ENCODE assay signal across 8 cellular contexts in genomic region chr22:42646569-42647525, GRCh38. TPM values are rescaled to one million over a fixed set of nuclear protein-coding genes. Genes with fewer than 3 reads are reported as not detected.
DNase-seq lines count a peak whose midpoint lies in the region; ATAC-seq, FAIRE-seq and TF ChIP-seq lines count a peak whose summit lies in the region.
"Had no signal": no experiment of that assay in that cellular context is flagged by ENCODE, and none has a peak within 500 bp of the region (broad histone marks: within the 10 kb centered on the region; RNA-seq: fewer than 3 reads in every experiment).

No MANE protein-coding gene starts in this region.

- intact Hi-C loops in stomach (cut with DNase I; ENCODE audit: low total_unique reads): no loop called here

- FAIRE-seq in astrocyte (lab: Jason Lieb, UNC): no peak
- no peak for FAIRE-seq in keratinocyte (lab: Jason Lieb, UNC)

- peaks cover 29% of the 10 kb centered on the region for H3K4me1 Mint-ChIP-seq in astrocyte (ENCODE audit: low read depth, unreplicated experiment)

- no peak overlapping the region for H3K27ac Mint-ChIP-seq in astrocyte (ENCODE audit: unreplicated experiment)

- no peaks in the 10 kb centered on the region for H3K27me3 Mint-ChIP-seq in astrocyte (ENCODE audit: low read depth, unreplicated experiment)

- H3K4me1 ChIP-seq in astrocyte (ENCODE audit: insufficient read depth, low read length) (peaks cover 39% of the 10 kb centered on the region), keratinocyte (ENCODE audit: control insufficient read depth, extremely low read depth, insufficient read depth, low read length) (peaks cover 46% of the 10 kb centered on the region), stomach (peaks cover 71 to 75% (median 73%) of the 10 kb centered on the region in 4 donors)

- H3K27ac ChIP-seq in astrocyte (ENCODE audit: low read depth, low read length): no peak overlapping the region
- peak overlapping the region; percentile 56 for H3K27ac ChIP-seq in keratinocyte (ENCODE audit: control insufficient read depth, insufficient read depth, low read length)
- peak overlapping the region; percentile 93 to 98 (median 96) for H3K27ac ChIP-seq in stomach

- 22 to 33% (median 26%) methylated on average over 12 to 16 of the region's 16 CpGs for WGBS in stomach, 5 donors

- TF ChIP-seq EP300 in stomach (IDR thresholded peaks at IDR 0.05): no peak

- H3K9me3 ChIP-seq in astrocyte (ENCODE audit: insufficient read depth, low read depth, low read length) (no peaks in the 10 kb centered on the region), keratinocyte (ENCODE audit: control insufficient read depth, low read depth, low read length) (no peaks in the 10 kb centered on the region), stomach (no peaks in the 10 kb centered on the region)

- H3K4me3 Mint-ChIP-seq in astrocyte (ENCODE audit: unreplicated experiment): peak overlapping the region; percentile 95

- H3K9me3 Mint-ChIP-seq in astrocyte (ENCODE audit: unreplicated experiment): no peaks in the 10 kb centered on the region

- H3K4me2 ChIP-seq in astrocyte (ENCODE audit: low read length) (peak overlapping the region; percentile 100), keratinocyte (ENCODE audit: control insufficient read depth, extremely low read depth, insufficient read depth, low read depth, low read length) (peak overlapping the region; percentile 98)

- TF ChIP-seq CTCF in astrocyte (IDR thresholded peaks at IDR 0.05; ENCODE audit: insufficient read depth, low read depth, low read length) (no peak), keratinocyte (optimal IDR thresholded peaks at IDR 0.05 in 1 of 3, IDR thresholded peaks at IDR 0.05 in 1 of 3, conservative IDR thresholded peaks at IDR 0.05 in 1 of 3; ENCODE audit: extremely low read depth in 1 of 3, insufficient read depth in 2 of 3, low read length in 3 of 3) (no peak), stomach (IDR thresholded peaks at IDR 0.05) (no peak), GM10266 (IDR thresholded peaks at IDR 0.05; ENCODE audit: control insufficient read depth, insufficient read depth, low read depth, missing control alignments) (no peak)

- dilution Hi-C loops in keratinocyte (cut with MboI; ENCODE audit: extremely low pct_ligation_motif_present, low sequenced_read_pairs): no loop called here

- H3K9me1 ChIP-seq in keratinocyte (ENCODE audit: control insufficient read depth, extremely low read depth, insufficient read depth, low read length): peaks cover 2% of the 10 kb centered on the region

- no peak overlapping the region for H3K9ac ChIP-seq in astrocyte (ENCODE audit: low read length)
- peak overlapping the region; percentile 70 for H3K9ac ChIP-seq in keratinocyte (ENCODE audit: control insufficient read depth, extremely low read depth, insufficient read depth, low read length)

- H4K20me1 ChIP-seq in astrocyte (ENCODE audit: insufficient read depth, low read length): peaks cover 67% of the 10 kb centered on the region
- no peaks in the 10 kb centered on the region for H4K20me1 ChIP-seq in keratinocyte (ENCODE audit: control insufficient read depth, extremely low read depth, insufficient read depth, low read length)

- peaks cover 75% of the 10 kb centered on the region for H3K79me2 ChIP-seq in astrocyte (ENCODE audit: insufficient read depth, low read length)
- peaks cover 67% of the 10 kb centered on the region for H3K79me2 ChIP-seq in keratinocyte (ENCODE audit: control insufficient read depth, insufficient read depth, low read length)

- no peaks in the 10 kb centered on the region for H3K36me3 Mint-ChIP-seq in astrocyte (ENCODE audit: low read depth, unreplicated experiment)

- H3K4me3 ChIP-seq in astrocyte (ENCODE audit: insufficient read depth, low read depth, low read length) (no peak overlapping the region), keratinocyte (ENCODE audit: control insufficient read depth in 2 of 3, extremely low read depth in 1 of 3, insufficient read depth in 2 of 3, low read depth in 1 of 3, low read length in 3 of 3) (peak overlapping the region; percentile 3 to 54 (median 26)), stomach (peak overlapping the region; percentile 19 to 92 (median 62))

- ATAC-seq in HG02938 (IDR thresholded peaks at IDR 0.05; ENCODE audit: unreplicated experiment): no peak

- no peaks in the 10 kb centered on the region for H3K36me3 ChIP-seq in astrocyte (ENCODE audit: insufficient read depth, low read length)
- peaks cover 0 to 2% of the 10 kb centered on the region in 2 experiments for H3K36me3 ChIP-seq in keratinocyte (ENCODE audit: control insufficient read depth in 2 of 2, extremely low read depth in 1 of 2, insufficient read depth in 2 of 2, low read length in 2 of 2)
- H3K36me3 ChIP-seq in stomach: no peaks in the 10 kb centered on the region

- H2AFZ ChIP-seq in astrocyte (ENCODE audit: low read depth, low read length): no peak overlapping the region
- H2AFZ ChIP-seq in keratinocyte (ENCODE audit: control insufficient read depth, low read length): no peak overlapping the region

- DNase-seq in HT-29 (ENCODE audit: low spot score): peak; percentile 20
- DNase-seq in astrocyte (ENCODE audit: low read depth): peak; percentile 9
- no peak for DNase-seq in keratinocyte (ENCODE audit: low read depth, low spot score)
- peak; percentile 91 for DNase-seq in stomach
- DNase-seq in GM10266 (ENCODE audit: extremely low spot score): no peak
- no peak for DNase-seq in NCI-H2196 (lab: John Stamatoyannopoulos, UW; ENCODE audit: unreplicated experiment)
- DNase-seq: NCI-H524 had no signal

- TF ChIP-seq POLR2A in stomach (IDR thresholded peaks at IDR 0.05): no peak

- H3K27me3 ChIP-seq in astrocyte (ENCODE audit: insufficient read depth, low read length) (no peaks in the 10 kb centered on the region), keratinocyte (ENCODE audit: control insufficient read depth, extremely low read depth, insufficient read depth, low read length) (no peaks in the 10 kb centered on the region), stomach (no peaks in the 10 kb centered on the region)

RNA-seq across cellular contexts. Expression of gene CYB5R3, which starts 2.3 kb away (rescaled TPM):
- total RNA-seq in HT-29 (2014; rRNA removed; shearing (Covaris generic)): 80.5 and 87.8 TPM in 2 replicates
- total RNA-seq in astrocyte (181 and 198 TPM in 2 replicates), stomach (100 to 1,000 TPM in 2 of 5 donors, 10 to 100 TPM in 3; 33.6 to 156 (median 44.6) TPM)
- polyA plus RNA-seq in keratinocyte (92.3 to 130 TPM (median 102 TPM) in 3 replicates), stomach (100 to 1,000 TPM in 1 of 3 donors, 10 to 100 TPM in 2; 75.6 to 116 (median 88.5) TPM)
- polyA plus RNA-seq in keratinocyte (2011; ENCODE audit: low read depth): 25.3 TPM
- polyA plus RNA-seq in keratinocyte (2011; cell fraction: cytosol; rRNA removed): 97.1 and 168 TPM in 2 replicates
- polyA plus RNA-seq in keratinocyte (2011; cell fraction: nucleus; rRNA removed): 81.0 and 113 TPM in 2 replicates
- 103 and 190 TPM in 2 replicates for polyA plus RNA-seq in keratinocyte (2012; ENCODE audit: low replicate concordance)
- polyA minus RNA-seq in keratinocyte: 105 to 302 TPM (median 113 TPM) in 3 replicates
- 191 TPM for polyA minus RNA-seq in keratinocyte (2011; cell fraction: cytosol; rRNA and poly(A)+ RNA removed)
- 57.7 and 69.0 TPM in 2 replicates for polyA minus RNA-seq in keratinocyte (2011; cell fraction: nucleus; rRNA and poly(A)+ RNA removed)

RNA-seq across cellular contexts. Expression of gene ATP5MGL, which starts 6.4 kb away (rescaled TPM):
- not detected in 2 replicates for total RNA-seq in HT-29 (2014; rRNA removed; shearing (Covaris generic))
- 0.48 and 0.50 TPM in 2 replicates for total RNA-seq in astrocyte
- polyA plus RNA-seq in keratinocyte: not detected in 3 replicates
- 0.46 TPM for polyA plus RNA-seq in keratinocyte (2011; ENCODE audit: low read depth)
- polyA plus RNA-seq in keratinocyte (2011; cell fraction: cytosol; rRNA removed): 0.14 TPM in 1 of 2 replicates, not detected in the other
- 0.22 and 0.28 TPM in 2 replicates for polyA plus RNA-seq in keratinocyte (2011; cell fraction: nucleus; rRNA removed)
- polyA plus RNA-seq in keratinocyte (2012; ENCODE audit: low replicate concordance): not detected in 2 replicates
- 0.33 to 2.7 TPM in 2 of 3 replicates, not detected in the other for polyA minus RNA-seq in keratinocyte
- polyA minus RNA-seq in keratinocyte (2011; cell fraction: cytosol; rRNA and poly(A)+ RNA removed): not detected
- polyA minus RNA-seq in keratinocyte (2011; cell fraction: nucleus; rRNA and poly(A)+ RNA removed): 0.63 TPM in 1 of 2 replicates, not detected in the other
- under 1 TPM in 1 of 5 donors, not detected in 4; 0.73 TPM for total RNA-seq in stomach
- polyA plus RNA-seq in stomach: not detected

RNA-seq across cellular contexts. Expression of gene POLDIP3, which starts 32.2 kb away (rescaled TPM):
- 30.2 and 33.7 TPM in 2 replicates for total RNA-seq in HT-29 (2014; rRNA removed; shearing (Covaris generic))
- total RNA-seq in astrocyte (57.1 and 60.3 TPM in 2 replicates), stomach (10 to 100 TPM; 21.6 to 60.8 (median 39.1) TPM)
- polyA plus RNA-seq in keratinocyte (38.5 to 41.9 TPM (median 38.7 TPM) in 3 replicates), stomach (10 to 100 TPM; 30.2 to 36.4 (median 33.3) TPM)
- 25.1 TPM for polyA plus RNA-seq in keratinocyte (2011; ENCODE audit: low read depth)
- 35.2 and 37.0 TPM in 2 replicates for polyA plus RNA-seq in keratinocyte (2011; cell fraction: cytosol; rRNA removed)
- 53.9 and 59.9 TPM in 2 replicates for polyA plus RNA-seq in keratinocyte (2011; cell fraction: nucleus; rRNA removed)
- polyA plus RNA-seq in keratinocyte (2012; ENCODE audit: low replicate concordance): 38.2 and 44.5 TPM in 2 replicates
- 33.9 to 36.7 TPM (median 34.8 TPM) in 3 replicates for polyA minus RNA-seq in keratinocyte
- polyA minus RNA-seq in keratinocyte (2011; cell fraction: cytosol; rRNA and poly(A)+ RNA removed): 19.0 TPM
- polyA minus RNA-seq in keratinocyte (2011; cell fraction: nucleus; rRNA and poly(A)+ RNA removed): 22.8 and 31.6 TPM in 2 replicates

Comparison
In these comparisons a context has a peak if more than half of its experiments do, and no peak if none do; other contexts are left out.
1. DNase-seq: peak in HT-29 (single experiment), astrocyte (single experiment) and stomach (single experiment); none in keratinocyte (single experiment), GM10266 (single experiment) and NCI-H2196 (single experiment).